ENCODE assay signal across 15 cellular contexts in genomic region chr1:235640580-235640979, GRCh38. TPM values are rescaled to one million over a fixed set of nuclear protein-coding genes. Genes with fewer than 3 reads are reported as not detected.
"Had no signal": no experiment of that assay in that cellular context is flagged by ENCODE, and none has a peak within 500 bp of the region (broad histone marks: within the 10 kb centered on the region; RNA-seq: fewer than 3 reads in every experiment).

No MANE protein-coding gene starts in this region.

- H3K27ac ChIP-seq: body of pancreas, colonic mucosa, esophagus muscularis mucosa, left ventricle myocardium inferior, skin epidermis had no signal

- H3K27me3 Mint-ChIP-seq: type B pancreatic cell had no signal

- H3K4me1 ChIP-seq: body of pancreas, colonic mucosa, esophagus muscularis mucosa, left ventricle myocardium inferior had no signal

- H3K27me3 ChIP-seq: body of pancreas, colonic mucosa had no signal

- DNase-seq: activated gamma-delta T cell treated with Interleukin-2 at 50 U/mL for 16 hours; activated naive CD8-positive, alpha-beta T cell treated with anti-CD3 and anti-CD28 coated beads for 36 hours; activated T-cell treated with anti-CD3 and anti-CD28 coated beads, Interleukin-2, amount 50 U/mL, for 1 hour; amygdala; body of pancreas; caudate nucleus; colonic mucosa; left ventricle myocardium inferior; naive thymus-derived CD8-positive, alpha-beta T cell; stimulated activated CD4-positive, alpha-beta T cell treated with anti-CD3 and anti-CD28 coated beads, Interleukin-4, amount 100 ng/mL, for 24 hours; stimulated activated naive CD8-positive, alpha-beta T cell treated with anti-CD3 and anti-CD28 coated beads, Interleukin-15, Interleukin-2, amounts not matched to agents 100 U/mL and 50 U/mL, for 24 hours had no signal

- H3K36me3 Mint-ChIP-seq: activated naive CD8-positive, alpha-beta T cell treated with anti-CD3 and anti-CD28 coated beads for 36 hours; memory B cell; naive thymus-derived CD8-positive, alpha-beta T cell had no signal

- H3K4me3 Mint-ChIP-seq: activated naive CD8-positive, alpha-beta T cell treated with anti-CD3 and anti-CD28 coated beads for 36 hours; memory B cell; type B pancreatic cell had no signal

- H3K27ac Mint-ChIP-seq: activated naive CD8-positive, alpha-beta T cell treated with anti-CD3 and anti-CD28 coated beads for 36 hours; memory B cell had no signal

- ATAC-seq: body of pancreas; naive thymus-derived CD8-positive, alpha-beta T cell; stimulated activated naive CD8-positive, alpha-beta T cell treated with anti-CD3 and anti-CD28 coated beads, Interleukin-15, Interleukin-2, amounts not matched to agents 100 U/mL and 50 U/mL, for 24 hours had no signal

- H3K9me3 Mint-ChIP-seq: activated naive CD8-positive, alpha-beta T cell treated with anti-CD3 and anti-CD28 coated beads for 36 hours; memory B cell; naive thymus-derived CD8-positive, alpha-beta T cell; type B pancreatic cell had no signal

- H3K4me3 ChIP-seq: body of pancreas, colonic mucosa, esophagus muscularis mucosa, left ventricle myocardium inferior, skin epidermis had no signal

- H3K36me3 ChIP-seq: colonic mucosa, esophagus muscularis mucosa, left ventricle myocardium inferior had no signal

- H3K9me3 ChIP-seq: body of pancreas, colonic mucosa, esophagus muscularis mucosa, left ventricle myocardium inferior had no signal

RNA-seq across cellular contexts. Expression of gene GNG4, which starts 9.0 kb away (rescaled TPM):
- total RNA-seq: naive thymus-derived CD8-positive, alpha-beta T cell had no signal
- polyA plus RNA-seq: naive thymus-derived CD8-positive, alpha-beta T cell had no signal
